In genomic region chr3:14154242-14154641, GRCh38 we compare ENCODE assay signal across 23 cellular contexts. TPM values are rescaled to one million over a fixed set of nuclear protein-coding genes. Genes with fewer than 3 reads are reported as not detected.
A peak's percentile ranks its signal among the peaks of the same experiment; 100 is the strongest.
DNase-seq lines count a peak whose midpoint lies in the region; ATAC-seq and TF ChIP-seq lines count a peak whose summit lies in the region.
"Had no signal": no experiment of that assay in that cellular context is flagged by ENCODE, and none has a peak within 500 bp of the region (broad histone marks: within the 10 kb centered on the region; RNA-seq: fewer than 3 reads in every experiment).

No MANE protein-coding gene starts in this region.

- DNase-seq in activated naive CD8-positive, alpha-beta T cell treated with anti-CD3 and anti-CD28 coated beads for 36 hours, result no peak
- no peak for DNase-seq in activated naive CD8-positive, alpha-beta T cell treated with anti-CD3 and anti-CD28 coated beads, Interleukin-2, amount 50 U/mL, for 24 hours
- DNase-seq in esophagus muscularis mucosa (ENCODE audit: extremely low spot score) (peak; percentile 64), testis (peak; percentile 11), glutamatergic neuron (no peak)
- DNase-seq: AML-193; Caco-2; DMS 273 treated with DMSO at 0.1 percent for 48 hours; DMS79 treated with DMSO at 0.1 percent for 48 hours; HFFc6; KG1; NCI-H1092 treated with DMSO at 0.1 percent for 48 hours; NCI-H146; NCI-H2029; NCI-H345; NCI-H524; NCI-H774; NK-92 treated with Interleukin-12 subunit alpha and Interleukin-12 subunit beta, amount 100 ng/mL, for 24 hours had no signal

- no peak for TF ChIP-seq CTCF in esophagus muscularis mucosa (IDR thresholded peaks at IDR 0.05)
- TF ChIP-seq CTCF in testis (IDR thresholded peaks at IDR 0.05), result no peak
- TF ChIP-seq CTCF in glutamatergic neuron (IDR thresholded peaks at IDR 0.05; ENCODE audit: partially characterized antibody, unreplicated experiment), result no peak

- H3K36me3 ChIP-seq in esophagus muscularis mucosa (peaks cover 26 to 91% (median 80%) of the 10 kb centered on the region in 4 donors), testis (ENCODE audit: low read depth, missing control alignments) (no peaks in the 10 kb centered on the region)

- no peaks in the 10 kb centered on the region for H3K27me3 Mint-ChIP-seq in activated naive CD8-positive, alpha-beta T cell
- H3K27me3 Mint-ChIP-seq in activated naive CD8-positive, alpha-beta T cell treated with anti-CD3 and anti-CD28 coated beads for 36 hours, result no peaks in the 10 kb centered on the region
- no peaks in the 10 kb centered on the region for H3K27me3 Mint-ChIP-seq in activated naive CD8-positive, alpha-beta T cell treated with anti-CD3 and anti-CD28 coated beads, Interleukin-2, amount 50 U/mL, for 24 hours
- peaks cover 2% of the 10 kb centered on the region for H3K27me3 Mint-ChIP-seq in glutamatergic neuron (ENCODE audit: unreplicated experiment)

- H3K4me3 ChIP-seq in esophagus muscularis mucosa (no peak overlapping the region), testis (no peak overlapping the region)
- H3K4me3 ChIP-seq: SJSA1 had no signal

- H3K27me3 ChIP-seq in esophagus muscularis mucosa (no peaks in the 10 kb centered on the region), testis (no peaks in the 10 kb centered on the region)
- H3K27me3 ChIP-seq: SJSA1 had no signal

- no peak overlapping the region for H3K4me3 Mint-ChIP-seq in activated naive CD8-positive, alpha-beta T cell
- H3K4me3 Mint-ChIP-seq in activated naive CD8-positive, alpha-beta T cell treated with anti-CD3 and anti-CD28 coated beads for 36 hours, result no peak overlapping the region
- H3K4me3 Mint-ChIP-seq in activated naive CD8-positive, alpha-beta T cell treated with anti-CD3 and anti-CD28 coated beads, Interleukin-2, amount 50 U/mL, for 24 hours, result no peak overlapping the region
- H3K4me3 Mint-ChIP-seq in glutamatergic neuron (ENCODE audit: unreplicated experiment), result no peak overlapping the region
- H3K4me3 Mint-ChIP-seq: HFFc6 had no signal

- H3K36me3 Mint-ChIP-seq in activated naive CD8-positive, alpha-beta T cell, result peaks cover 8% of the 10 kb centered on the region
- peaks cover 33% of the 10 kb centered on the region for H3K36me3 Mint-ChIP-seq in activated naive CD8-positive, alpha-beta T cell treated with anti-CD3 and anti-CD28 coated beads for 36 hours
- peaks cover 32% of the 10 kb centered on the region for H3K36me3 Mint-ChIP-seq in activated naive CD8-positive, alpha-beta T cell treated with anti-CD3 and anti-CD28 coated beads, Interleukin-2, amount 50 U/mL, for 24 hours (ENCODE audit: low read depth)
- no peaks in the 10 kb centered on the region for H3K36me3 Mint-ChIP-seq in glutamatergic neuron (ENCODE audit: unreplicated experiment)

- peak overlapping the region; percentile 1 for H3K27ac Mint-ChIP-seq in activated naive CD8-positive, alpha-beta T cell
- H3K27ac Mint-ChIP-seq in activated naive CD8-positive, alpha-beta T cell treated with anti-CD3 and anti-CD28 coated beads for 36 hours, result no peak overlapping the region
- peak overlapping the region; percentile 2 for H3K27ac Mint-ChIP-seq in activated naive CD8-positive, alpha-beta T cell treated with anti-CD3 and anti-CD28 coated beads, Interleukin-2, amount 50 U/mL, for 24 hours
- H3K27ac Mint-ChIP-seq in glutamatergic neuron (ENCODE audit: unreplicated experiment), result no peak overlapping the region
- H3K27ac Mint-ChIP-seq: HFFc6 had no signal

- peaks cover 27% of the 10 kb centered on the region for H3K4me1 Mint-ChIP-seq in activated naive CD8-positive, alpha-beta T cell (ENCODE audit: low read depth)
- H3K4me1 Mint-ChIP-seq in activated naive CD8-positive, alpha-beta T cell treated with anti-CD3 and anti-CD28 coated beads for 36 hours, result peaks cover 6% of the 10 kb centered on the region
- peaks cover 9% of the 10 kb centered on the region for H3K4me1 Mint-ChIP-seq in activated naive CD8-positive, alpha-beta T cell treated with anti-CD3 and anti-CD28 coated beads, Interleukin-2, amount 50 U/mL, for 24 hours
- no peaks in the 10 kb centered on the region for H3K4me1 Mint-ChIP-seq in glutamatergic neuron (ENCODE audit: low read depth, unreplicated experiment)

- TF ChIP-seq POLR2A in esophagus muscularis mucosa (IDR thresholded peaks at IDR 0.05; ENCODE audit: low read depth), result no peak
- TF ChIP-seq POLR2A in testis (IDR thresholded peaks at IDR 0.05), result no peak

- TF ChIP-seq EP300 in esophagus muscularis mucosa (IDR thresholded peaks at IDR 0.05), result no peak

- no peak for ATAC-seq in activated naive CD8-positive, alpha-beta T cell treated with anti-CD3 and anti-CD28 coated beads, Interleukin-2, amount 50 U/mL, for 24 hours
- no peak for ATAC-seq in GM18498 (IDR thresholded peaks at IDR 0.05; ENCODE audit: unreplicated experiment)
- ATAC-seq in GM21619 (IDR thresholded peaks at IDR 0.05; ENCODE audit: unreplicated experiment), result no peak

- H3K9me3 ChIP-seq in esophagus muscularis mucosa (no peaks in the 10 kb centered on the region), testis (no peaks in the 10 kb centered on the region)
- H3K9me3 ChIP-seq: Caco-2, SJSA1 had no signal

- no peaks in the 10 kb centered on the region for H3K4me1 ChIP-seq in esophagus muscularis mucosa
- H3K4me1 ChIP-seq in testis, result no peaks in the 10 kb centered on the region
- H3K4me1 ChIP-seq: Caco-2, SJSA1 had no signal

- no peaks in the 10 kb centered on the region for H3K9me3 Mint-ChIP-seq in activated naive CD8-positive, alpha-beta T cell (ENCODE audit: low read depth)
- H3K9me3 Mint-ChIP-seq in activated naive CD8-positive, alpha-beta T cell treated with anti-CD3 and anti-CD28 coated beads for 36 hours, result no peaks in the 10 kb centered on the region
- H3K9me3 Mint-ChIP-seq in activated naive CD8-positive, alpha-beta T cell treated with anti-CD3 and anti-CD28 coated beads, Interleukin-2, amount 50 U/mL, for 24 hours, result no peaks in the 10 kb centered on the region
- H3K9me3 Mint-ChIP-seq in glutamatergic neuron (ENCODE audit: unreplicated experiment), result peaks cover 2% of the 10 kb centered on the region
- H3K9me3 Mint-ChIP-seq: HFFc6 had no signal

- intact Hi-C loops in esophagus muscularis mucosa (cut with DNase I), result no loop called here
- intact Hi-C loops in testis (cut with DNase I; ENCODE audit: low total_unique reads), result no loop called here

- H3K27ac ChIP-seq in esophagus muscularis mucosa (replicated peaks in 1 of 4) (no peak overlapping the region), testis (no peak overlapping the region)
- H3K27ac ChIP-seq: C4-2B, SJSA1 had no signal

- 81% methylated on average over 3 of the region's 3 CpGs for WGBS in esophagus muscularis mucosa
- WGBS in testis, 2 donors, result 87% methylated on average over 3 of the region's 3 CpGs

RNA-seq across cellular contexts. Expression of gene XPC, which starts 24.2 kb away (rescaled TPM):
- 10 to 100 TPM; 19.8 to 25.4 TPM for total RNA-seq in activated naive CD8-positive, alpha-beta T cell treated with anti-CD3 and anti-CD28 coated beads for 36 hours
- total RNA-seq in esophagus muscularis mucosa (10 to 100 TPM; 28.9 to 41.9 (median 37.8) TPM), testis (10 to 100 TPM; 48.7 to 54.1 TPM), glutamatergic neuron (ENCODE audit: unreplicated experiment) (39.5 TPM)
- 25.1 TPM for polyA plus RNA-seq in testis (ENCODE audit: insufficient read depth, low read depth, low replicate concordance)

RNA-seq across cellular contexts. Expression of gene LSM3, which starts 24.4 kb away (rescaled TPM):
- 10 to 100 TPM; 26.3 to 27.2 TPM for total RNA-seq in activated naive CD8-positive, alpha-beta T cell treated with anti-CD3 and anti-CD28 coated beads for 36 hours
- total RNA-seq in esophagus muscularis mucosa (10 to 100 TPM in 2 of 4 donors, 1 to 10 TPM in 2; 8.0 to 12.0 (median 9.6) TPM), testis (10 to 100 TPM; 13.6 to 14.9 TPM), glutamatergic neuron (ENCODE audit: unreplicated experiment) (8.4 TPM)
- 21.2 TPM for polyA plus RNA-seq in testis (ENCODE audit: insufficient read depth, low read depth, low replicate concordance)

RNA-seq across cellular contexts. Expression of gene TMEM43, which starts 29.4 kb away (rescaled TPM):
- total RNA-seq in activated naive CD8-positive, alpha-beta T cell treated with anti-CD3 and anti-CD28 coated beads for 36 hours, result 10 to 100 TPM; 26.8 to 27.0 TPM
- total RNA-seq in esophagus muscularis mucosa (100 to 1,000 TPM; 131 to 208 (median 179) TPM), testis (10 to 100 TPM; 36.5 to 53.0 TPM), glutamatergic neuron (ENCODE audit: unreplicated experiment) (50.8 TPM)
- polyA plus RNA-seq in testis (ENCODE audit: insufficient read depth, low read depth, low replicate concordance), result 43.3 TPM

RNA-seq across cellular contexts. Expression of gene CHCHD4, which starts 29.6 kb away (rescaled TPM):
- total RNA-seq in activated naive CD8-positive, alpha-beta T cell treated with anti-CD3 and anti-CD28 coated beads for 36 hours, result 10 to 100 TPM; 27.7 to 29.8 TPM
- total RNA-seq in esophagus muscularis mucosa (10 to 100 TPM; 21.2 to 27.0 (median 24.3) TPM), testis (10 to 100 TPM; 13.3 to 15.7 TPM), glutamatergic neuron (ENCODE audit: unreplicated experiment) (9.4 TPM)
- 19.1 TPM for polyA plus RNA-seq in testis (ENCODE audit: insufficient read depth, low read depth, low replicate concordance)

Comparison
In these comparisons a context has a peak if more than half of its experiments do, and no peak if none do; other contexts are left out.
1. H3K27ac Mint-ChIP-seq: peak in activated naive CD8-positive, alpha-beta T cell (single experiment) and activated naive CD8-positive, alpha-beta T cell treated with anti-CD3 and anti-CD28 coated beads, Interleukin-2, amount 50 U/mL, for 24 hours (single experiment); none in activated naive CD8-positive, alpha-beta T cell treated with anti-CD3 and anti-CD28 coated beads for 36 hours (single experiment) and glutamatergic neuron (single experiment).
2. DNase-seq: peak in esophagus muscularis mucosa (single experiment) and testis (single experiment); none in activated naive CD8-positive, alpha-beta T cell treated with anti-CD3 and anti-CD28 coated beads for 36 hours (single experiment), activated naive CD8-positive, alpha-beta T cell treated with anti-CD3 and anti-CD28 coated beads, Interleukin-2, amount 50 U/mL, for 24 hours (single experiment) and glutamatergic neuron (single experiment).